ENCODE assay signal across 17 cellular contexts in genomic region chr9:20532584-20532983, GRCh38.
A peak's percentile ranks its signal among the peaks of the same experiment; 100 is the strongest.
DNase-seq lines count a peak whose midpoint lies in the region; ATAC-seq and TF ChIP-seq lines count a peak whose summit lies in the region.
"Had no signal": no experiment of that assay in that cellular context is flagged by ENCODE, and none has a peak within 500 bp of the region (broad histone marks: within the 10 kb centered on the region; RNA-seq: fewer than 3 reads in every experiment).

No MANE protein-coding gene starts in this region.

- H3K36me3 ChIP-seq in right lobe of liver (no peaks in the 10 kb centered on the region), stomach (no peaks in the 10 kb centered on the region)
- H3K36me3 ChIP-seq: BE2C had no signal

- H3K4me1 ChIP-seq in right lobe of liver (no peaks in the 10 kb centered on the region), stomach (peaks cover 0 to 12% (median under 1%) of the 10 kb centered on the region in 4 donors)
- H3K4me1 ChIP-seq: BE2C had no signal

- DNase-seq in NCI-H146 (lab: John Stamatoyannopoulos, UW) (peak; percentile 90), NCI-H82 treated with DMSO at 0.1 percent for 48 hours (lab: John Stamatoyannopoulos, UW; ENCODE audit: unreplicated experiment) (peak; percentile 29), nephron progenitor cell (peak; percentile 8), right lobe of liver (no peak), superior temporal gyrus (ENCODE audit: extremely low spot score) (no peak), stomach (no peak)
- DNase-seq: BE2C; CD4-positive, alpha-beta memory T cell; DMS153; DMS79 treated with DMSO at 0.1 percent for 48 hours; GF-D8; GM23248; H7 had no signal

- peaks cover 42% of the 10 kb centered on the region for H3K36me3 Mint-ChIP-seq in nephron progenitor cell (ENCODE audit: low read depth)
- H3K36me3 Mint-ChIP-seq: CD4-positive, alpha-beta memory T cell; IgD-negative memory B cell had no signal

- ATAC-seq in right lobe of liver (no peak), HG03442 (IDR thresholded peaks at IDR 0.05; ENCODE audit: unreplicated experiment) (no peak)
- ATAC-seq: A549 had no signal

- no peaks in the 10 kb centered on the region for H3K9me3 ChIP-seq in right lobe of liver
- H3K9me3 ChIP-seq in stomach = no peaks in the 10 kb centered on the region
- H3K9me3 ChIP-seq: A549, BE2C had no signal

- no peak for TF ChIP-seq EP300 in stomach (IDR thresholded peaks at IDR 0.05)

- H3K27ac ChIP-seq in right lobe of liver (no peak overlapping the region), stomach (no peak overlapping the region)
- H3K27ac ChIP-seq: A549, C4-2B, GM23248 had no signal

- no peaks in the 10 kb centered on the region for H3K27me3 ChIP-seq in right lobe of liver
- H3K27me3 ChIP-seq in stomach = no peaks in the 10 kb centered on the region
- H3K27me3 ChIP-seq: BE2C had no signal

- 88% methylated on average over 3 of the region's 4 CpGs for WGBS in right lobe of liver (ENCODE audit: insufficient coverage, low coverage, low lambda C conversion rate, missing lambda C conversion rate)
- 90 to 99% (median 93%) methylated on average over 4 of the region's 4 CpGs for WGBS in stomach, 5 donors

- intact Hi-C loops in right lobe of liver (cut with DNase I) = no loop called here
- intact Hi-C loops in stomach (cut with DNase I; ENCODE audit: low total_unique reads) = no loop called here

- TF ChIP-seq CTCF in nephron progenitor cell (IDR thresholded peaks at IDR 0.05) = no peak
- no peak for TF ChIP-seq CTCF in right lobe of liver (IDR thresholded peaks at IDR 0.05)
- no peak for TF ChIP-seq CTCF in stomach (IDR thresholded peaks at IDR 0.05)

- no peaks in the 10 kb centered on the region for H3K9me3 Mint-ChIP-seq in nephron progenitor cell
- H3K9me3 Mint-ChIP-seq: IgD-negative memory B cell had no signal

- H3K27ac Mint-ChIP-seq in nephron progenitor cell = peak overlapping the region; percentile 95
- H3K27ac Mint-ChIP-seq: CD4-positive, alpha-beta memory T cell; IgD-negative memory B cell had no signal

- TF ChIP-seq POLR2A in right lobe of liver (IDR thresholded peaks at IDR 0.05) (no peak), stomach (IDR thresholded peaks at IDR 0.05) (no peak)

- H3K27me3 Mint-ChIP-seq in nephron progenitor cell (ENCODE audit: low read depth, poor library complexity) = peaks cover 3% of the 10 kb centered on the region
- H3K27me3 Mint-ChIP-seq: CD4-positive, alpha-beta memory T cell; IgD-negative memory B cell had no signal

- peaks cover 59% of the 10 kb centered on the region for H3K4me1 Mint-ChIP-seq in nephron progenitor cell
- H3K4me1 Mint-ChIP-seq: IgD-negative memory B cell had no signal

- no peak overlapping the region for H3K4me3 ChIP-seq in right lobe of liver
- H3K4me3 ChIP-seq in stomach = no peak overlapping the region
- H3K4me3 ChIP-seq: A549, GM23248 had no signal

- no peak overlapping the region for H3K4me3 Mint-ChIP-seq in nephron progenitor cell
- H3K4me3 Mint-ChIP-seq: CD4-positive, alpha-beta memory T cell; IgD-negative memory B cell had no signal

Comparison
In these comparisons a context has a peak if more than half of its experiments do, and no peak if none do; other contexts are left out.
1. DNase-seq: peak in NCI-H146 (single experiment), NCI-H82 treated with DMSO at 0.1 percent for 48 hours (single experiment) and nephron progenitor cell (single experiment); none in right lobe of liver (0 of 3), superior temporal gyrus (single experiment) and stomach (single experiment).